Comparison of ENCODE assay signal across 1 cellular context in the genomic region with DNA sequence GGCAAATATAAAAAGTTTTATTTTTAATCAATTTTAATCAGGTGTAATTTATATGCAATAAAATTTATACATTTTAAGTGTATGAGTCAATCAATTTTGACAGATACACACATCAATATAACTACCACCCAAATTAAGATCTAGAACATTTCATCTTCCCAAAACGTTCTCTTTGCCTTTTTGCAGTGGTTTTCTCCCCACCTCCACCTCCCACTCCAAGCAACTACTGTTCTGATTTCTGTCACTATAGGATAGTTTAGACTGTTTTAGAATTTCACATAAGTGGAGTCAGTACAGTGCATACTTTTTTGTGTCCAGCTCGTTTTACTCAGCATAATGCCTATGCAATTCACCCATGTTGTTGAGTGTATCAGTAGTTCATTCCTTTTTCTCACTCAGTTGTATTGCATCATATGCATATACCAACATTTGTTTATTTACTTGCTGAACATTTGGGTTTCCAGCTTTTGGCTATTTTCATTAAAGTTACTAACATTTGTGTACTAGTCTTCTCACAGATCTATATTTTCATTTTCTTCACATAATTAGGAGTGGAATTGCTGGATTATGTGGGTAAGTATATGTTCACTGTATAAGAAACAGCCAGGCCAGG.
TF ChIP-seq lines count a peak whose summit lies in the region.

No MANE protein-coding gene starts in this region.

TF ChIP-seq in K562, 482 proteins besides CTCF, POLR2A, EP300 and RAD21:
- TF ChIP-seq ZEB2 (IDR thresholded peaks at IDR 0.05) (no peak), CEBPB (tag; IDR thresholded peaks at IDR 0.05) (peak; percentile 45; the same call in 1 of the 2 replicates), CEBPG (CRISPR knock-in tag; IDR thresholded peaks at IDR 0.05) (no peak), CEBPG (tag; conservative IDR thresholded peaks at IDR 0.05 in 1 of 2, IDR thresholded peaks at IDR 0.05 in 1 of 2) (peak; percentile 21 to 69; a peak in 2 of 4 replicates), GTF2E2 (tag; IDR thresholded peaks at IDR 0.05) (no peak), PPARD (CRISPR knock-in tag; IDR thresholded peaks at IDR 0.05) (no peak)
